In genomic region chr18:79940814-79941472, GRCh38 we compare ENCODE assay signal across 22 cellular contexts. TPM values are rescaled to one million over a fixed set of nuclear protein-coding genes. Genes with fewer than 3 reads are reported as not detected.
DNase-seq lines count a peak whose midpoint lies in the region; ATAC-seq, FAIRE-seq and TF ChIP-seq lines count a peak whose summit lies in the region.
"Had no signal": no experiment of that assay in that cellular context is flagged by ENCODE, and none has a peak within 500 bp of the region (broad histone marks: within the 10 kb centered on the region; RNA-seq: fewer than 3 reads in every experiment).

No MANE protein-coding gene starts in this region.

- H3K4ac ChIP-seq in IMR-90 (ENCODE audit: low read depth, low read length), result no peak overlapping the region

- ATAC-seq in IMR-90 (ENCODE audit: low read depth) (no peak), gastrocnemius medialis (no peak)

- H3K4me3 Mint-ChIP-seq in CD14-positive monocyte, result no peak overlapping the region
- no peak overlapping the region for H3K4me3 Mint-ChIP-seq in Calu3 (ENCODE audit: low read depth, unreplicated experiment)
- H3K4me3 Mint-ChIP-seq: CD4-positive, CD25-positive, alpha-beta regulatory T cell; IgD-negative memory B cell; immature natural killer cell had no signal

- H3K79me1 ChIP-seq in IMR-90 (ENCODE audit: low read depth in 1 of 2, low read length in 2 of 2), result peaks cover 17 to 86% of the 10 kb centered on the region in 2 experiments

- TF ChIP-seq CTCF in CD14-positive monocyte (IDR thresholded peaks at IDR 0.05) (no peak), IMR-90 (conservative IDR thresholded peaks at IDR 0.05; ENCODE audit: low read depth, low read length) (no peak), kidney (IDR thresholded peaks at IDR 0.05; ENCODE audit: borderline replicate concordance, extremely low read depth, insufficient read depth) (no peak), gastrocnemius medialis (IDR thresholded peaks at IDR 0.05 in 4 of 5, conservative IDR thresholded peaks at IDR 0.05 in 1 of 5) (no peak), Calu3 (IDR thresholded peaks at IDR 0.05; ENCODE audit: unreplicated experiment) (no peak)

- TF ChIP-seq POLR2A in IMR-90 (IDR thresholded peaks at IDR 0.05; ENCODE audit: low read depth, low read length) (no peak), gastrocnemius medialis (IDR thresholded peaks at IDR 0.05) (no peak)

- FAIRE-seq in kidney (lab: Jason Lieb, UNC), result no peak

- no peak overlapping the region for H2BK120ac ChIP-seq in IMR-90 (ENCODE audit: low read depth, low read length)

- H2BK15ac ChIP-seq in IMR-90 (ENCODE audit: low read depth, low read length), result no peak overlapping the region

- DNase-seq in CD14-positive monocyte (ENCODE audit: low spot score) (peak; percentile 26), IMR-90 (no peak), kidney (peak; percentile 59), gastrocnemius medialis (peak in 1 of 2 donors; percentile 8), NCI-H510A (lab: John Stamatoyannopoulos, UW) (no peak), anterior cingulate cortex (lab: John Stamatoyannopoulos, UW) (no peak), Calu3 (no peak), SKM-1 treated with dmso at 0.1 percent for 144 hours (lab: John Stamatoyannopoulos, UW; ENCODE audit: unreplicated experiment) (no peak)
- DNase-seq: activated CD4-positive, alpha-beta T cell treated with anti-CD3 and anti-CD28 coated beads for 48 hours; activated gamma-delta T cell treated with Interleukin-2 at 50 U/mL for 16 hours; amniotic stem cell; CD4-positive, CD25-positive, alpha-beta regulatory T cell; DMS153; GF-D8; immature natural killer cell; NCI-H446 treated with DMSO at 0.1 percent for 48 hours; PC-9; retina; SIG-M5; T-helper 1 cell had no signal

- H3K9me1 ChIP-seq in IMR-90 (ENCODE audit: insufficient read depth, low read length), result peaks cover 6% of the 10 kb centered on the region; the same call in 1 of the 2 replicates

- H3K4me1 Mint-ChIP-seq in CD14-positive monocyte (peaks cover 10% of the 10 kb centered on the region), Calu3 (ENCODE audit: low read depth, unreplicated experiment) (no peaks in the 10 kb centered on the region)

- no peak overlapping the region for H2BK20ac ChIP-seq in IMR-90 (ENCODE audit: low read depth, low read length)

- H2AFZ ChIP-seq in IMR-90 (replicated peaks; ENCODE audit: low read length, poor library complexity), result no peak overlapping the region
- H2AFZ ChIP-seq: PC-9 had no signal

- BruUV-seq in IMR-90 (replicated peaks; lab: Mats Ljungman, UMichigan), result no TSS peak
- BruUV-seq in Calu3 (replicated peaks; lab: Mats Ljungman, UMichigan), result no TSS peak

- H3K4me1 ChIP-seq in IMR-90 (ENCODE audit: control insufficient read depth, insufficient read depth, low read length), result peaks cover 2% of the 10 kb centered on the region; the same call in 1 of the 2 replicates
- H3K4me1 ChIP-seq in kidney (ENCODE audit: control insufficient read depth in 1 of 2, insufficient read depth in 1 of 2, low read depth in 1 of 2, low read length in 2 of 2), result peaks cover 16 to 33% of the 10 kb centered on the region in 2 donors
- H3K4me1 ChIP-seq in gastrocnemius medialis, result peaks cover 43 to 68% of the 10 kb centered on the region in 2 donors

- H3K56ac ChIP-seq in IMR-90 (ENCODE audit: extremely low read depth, insufficient read depth, low read length), result no peak overlapping the region

- dilution Hi-C loops in IMR-90 (cut with HindIII; ENCODE audit: low sequenced_read_pairs, unreplicated experiment), result no loop called here

- H2AK5ac ChIP-seq in IMR-90 (ENCODE audit: low read depth, low read length), result no peak overlapping the region

- H4K5ac ChIP-seq in IMR-90 (ENCODE audit: low read depth, low read length), result no peak overlapping the region

- CTCF ChIA-PET in IMR-90 (lab: Yijun Ruan, JAX), result no interaction called here
- CTCF ChIA-PET in Calu3 (lab: Charles Lee), result no interaction called here

- H2BK5ac ChIP-seq in IMR-90 (ENCODE audit: low read depth, low read length, poor library complexity, severe bottlenecking), result no peak overlapping the region

- H3K27ac ChIP-seq in IMR-90 (ENCODE audit: insufficient read depth, low read length) (no peak overlapping the region), kidney (ENCODE audit: low read depth in 2 of 2, low read length in 2 of 2) (no peak overlapping the region), gastrocnemius medialis (peak overlapping the region; percentile 51 to 88 (median 65))
- H3K27ac ChIP-seq: epithelial cell of prostate, PC-9 had no signal

- H3K18ac ChIP-seq in IMR-90 (ENCODE audit: low read depth, low read length), result no peak overlapping the region

- no peak overlapping the region for H3K14ac ChIP-seq in IMR-90 (replicated peaks; ENCODE audit: low read depth, low read length)

- H3K9me3 ChIP-seq in IMR-90 (ENCODE audit: control insufficient read depth, insufficient read depth, low read length) (no peaks in the 10 kb centered on the region), kidney (ENCODE audit: control insufficient read depth in 1 of 2, low read length in 2 of 2) (no peaks in the 10 kb centered on the region), gastrocnemius medialis (no peaks in the 10 kb centered on the region)

- peak overlapping the region in 1 of 7 donors; percentile 44 for H3K27ac Mint-ChIP-seq in CD14-positive monocyte
- no peak overlapping the region for H3K27ac Mint-ChIP-seq in Calu3 (ENCODE audit: unreplicated experiment)
- H3K27ac Mint-ChIP-seq: IgD-negative memory B cell, immature natural killer cell had no signal

- in situ Hi-C loops in IMR-90 (cut with MboI; ENCODE audit: low sequenced_read_pairs), result no loop called here
- in situ Hi-C loops in gastrocnemius medialis (cut with MboI; ENCODE audit: low sequenced_read_pairs in 4 of 4), result no loop called here

- no peak overlapping the region for H4K8ac ChIP-seq in IMR-90 (ENCODE audit: low read depth in 2 of 2, low read length in 2 of 2)

- H3K9ac ChIP-seq in IMR-90 (ENCODE audit: low read depth, low read length) (no peak overlapping the region), kidney (ENCODE audit: low read length in 2 of 2) (no peak overlapping the region)

- POLR2A ChIA-PET in IMR-90 (lab: Charles Lee; ENCODE audit: unreplicated experiment), result no interaction called here

- no peak for TF ChIP-seq RAD21 in IMR-90 (IDR thresholded peaks at IDR 0.05; ENCODE audit: low read length)

- peaks cover 80 to 92% of the 10 kb centered on the region in 2 donors for H3K36me3 Mint-ChIP-seq in CD14-positive monocyte
- H3K36me3 Mint-ChIP-seq in Calu3 (ENCODE audit: insufficient read depth, unreplicated experiment), result peaks cover 11% of the 10 kb centered on the region

- peaks cover 0 to 2% (median 0%) of the 10 kb centered on the region in 3 donors for H3K27me3 Mint-ChIP-seq in CD14-positive monocyte (ENCODE audit: low read depth in 3 of 3)
- H3K27me3 Mint-ChIP-seq in Calu3 (ENCODE audit: unreplicated experiment), result no peaks in the 10 kb centered on the region
- H3K27me3 Mint-ChIP-seq: CD4-positive, CD25-positive, alpha-beta regulatory T cell; IgD-negative memory B cell had no signal

- H3K27me3 ChIP-seq in IMR-90 (ENCODE audit: control insufficient read depth, insufficient read depth, low read length) (no peaks in the 10 kb centered on the region), gastrocnemius medialis (no peaks in the 10 kb centered on the region)

- H4K91ac ChIP-seq in IMR-90 (ENCODE audit: insufficient read depth, low read depth, low read length), result no peak overlapping the region

- H3K4me2 ChIP-seq in IMR-90 (ENCODE audit: low read depth, low read length), result no peak overlapping the region
- H3K4me2 ChIP-seq: PC-9 had no signal

- no peak overlapping the region for H3K23ac ChIP-seq in IMR-90 (ENCODE audit: low read depth, low read length)

- H3K9me3 Mint-ChIP-seq in CD14-positive monocyte (peaks cover 21 to 42% (median 33%) of the 10 kb centered on the region in 7 donors), Calu3 (ENCODE audit: low read depth, unreplicated experiment) (no peaks in the 10 kb centered on the region)
- H3K9me3 Mint-ChIP-seq: immature natural killer cell had no signal

- H4K20me1 ChIP-seq in IMR-90 (ENCODE audit: insufficient read depth, low read length), result peaks cover 71% of the 10 kb centered on the region

- no peak overlapping the region for H3K4me3 ChIP-seq in IMR-90 (ENCODE audit: insufficient read depth, low read depth, low read length)
- no peak overlapping the region for H3K4me3 ChIP-seq in kidney (ENCODE audit: low read length in 2 of 2)
- H3K4me3 ChIP-seq in gastrocnemius medialis, result no peak overlapping the region
- H3K4me3 ChIP-seq: PC-9 had no signal

- peak overlapping the region; percentile 13 for H2AK9ac ChIP-seq in IMR-90 (replicated peaks; ENCODE audit: low read depth, low read length, poor library complexity)

- 96% methylated on average over 9 of the region's 17 CpGs; no CpG with 5 or more reads in 1 of the 2 experiments for WGBS in IMR-90 (ENCODE audit: extremely low coverage in 2 of 2, insufficient read length in 1 of 2), 2 experiments

- intact Hi-C loops in CD14-positive monocyte (cut with micrococcal nuclease) (loop anchor here (10.0 kb wide), 2 partner anchors 46 to 164 kb away; partner anchors contain the start of gene ADNP2 (in 1 of the 2)), IMR-90 (cut with micrococcal nuclease) (no loop called here), kidney (cut with DNase I) (no loop called here), gastrocnemius medialis (cut with DNase I; ENCODE audit: low total_unique reads) (no loop called here), Calu3 (cut with micrococcal nuclease; ENCODE audit: unreplicated experiment) (no loop called here)

- peaks cover 51% of the 10 kb centered on the region for H3K36me3 ChIP-seq in IMR-90 (ENCODE audit: control insufficient read depth, insufficient read depth, low read length)
- peaks cover 8 to 13% of the 10 kb centered on the region in 2 donors for H3K36me3 ChIP-seq in kidney (ENCODE audit: control insufficient read depth in 1 of 2, insufficient read depth in 2 of 2, low read length in 2 of 2)
- peaks cover 0 to 20% of the 10 kb centered on the region in 2 donors for H3K36me3 ChIP-seq in gastrocnemius medialis

RNA-seq across cellular contexts. Expression of gene SLC66A2, which starts 10.5 kb away (rescaled TPM):
- polyA plus RNA-seq in CD14-positive monocyte (10 to 100 TPM; 26.8 to 33.8 TPM), IMR-90 (2012; rRNA removed) (23.5 and 29.6 TPM in 2 replicates), kidney (ENCODE audit: insufficient read depth, low read depth, low replicate concordance) (41.9 TPM)
- total RNA-seq in IMR-90 (2012; rRNA removed) (16.9 and 17.6 TPM in 2 replicates), kidney (45.5 TPM), gastrocnemius medialis (100 to 1,000 TPM in 2 of 4 donors, 10 to 100 TPM in 2; 43.3 to 121 (median 107) TPM), Calu3 (2022) (19.5 and 23.4 TPM in 2 replicates)
- 25.1 and 42.3 TPM in 2 replicates for polyA plus RNA-seq in IMR-90 (2012; cell fraction: cytosol; rRNA removed)
- 24.9 and 57.8 TPM in 2 replicates for polyA plus RNA-seq in IMR-90 (2012; cell fraction: nucleus; rRNA removed; ENCODE audit: low replicate concordance)

RNA-seq across cellular contexts. Expression of gene HSBP1L1, which starts 23.5 kb away (rescaled TPM):
- polyA plus RNA-seq in CD14-positive monocyte (10 to 100 TPM in 1 of 2 donors, 1 to 10 TPM in 1; 2.5 to 10.8 TPM), IMR-90 (2012; rRNA removed) (14.9 and 18.0 TPM in 2 replicates), kidney (ENCODE audit: insufficient read depth, low read depth, low replicate concordance) (43.6 TPM)
- total RNA-seq in IMR-90 (2012; rRNA removed) (7.8 and 8.6 TPM in 2 replicates), kidney (26.0 TPM), gastrocnemius medialis (10 to 100 TPM in 1 of 4 donors, 1 to 10 TPM in 2, under 1 TPM in 1; 0.94 to 13.4 (median 6.9) TPM), Calu3 (2022) (17.9 and 18.8 TPM in 2 replicates)
- 18.1 and 26.9 TPM in 2 replicates for polyA plus RNA-seq in IMR-90 (2012; cell fraction: cytosol; rRNA removed)
- 22.4 and 64.4 TPM in 2 replicates for polyA plus RNA-seq in IMR-90 (2012; cell fraction: nucleus; rRNA removed; ENCODE audit: low replicate concordance)

RNA-seq across cellular contexts. Expression of gene TXNL4A, which starts 47.4 kb away (rescaled TPM):
- 100 to 1,000 TPM; 150 to 192 TPM for polyA plus RNA-seq in CD14-positive monocyte
- 38.7 and 72.8 TPM in 2 replicates for total RNA-seq in IMR-90 (2012; rRNA removed)
- 103 and 130 TPM in 2 replicates for polyA plus RNA-seq in IMR-90 (2012; rRNA removed)
- polyA plus RNA-seq in IMR-90 (2012; cell fraction: cytosol; rRNA removed), result 55.2 and 96.9 TPM in 2 replicates
- 22.7 and 54.6 TPM in 2 replicates for polyA plus RNA-seq in IMR-90 (2012; cell fraction: nucleus; rRNA removed; ENCODE audit: low replicate concordance)
- 76.7 TPM for total RNA-seq in kidney
- 178 TPM for polyA plus RNA-seq in kidney (ENCODE audit: insufficient read depth, low read depth, low replicate concordance)
- total RNA-seq in gastrocnemius medialis, result 100 to 1,000 TPM in 1 of 4 donors, 10 to 100 TPM in 3; 39.9 to 105 (median 66.4) TPM
- total RNA-seq in Calu3 (2022), result 64.1 and 75.9 TPM in 2 replicates

Comparison
In these comparisons a context has a peak if more than half of its experiments do, and no peak if none do; other contexts are left out.
1. DNase-seq: peak in CD14-positive monocyte (single experiment) and kidney (single experiment); none in IMR-90 (single experiment), NCI-H510A (single experiment), anterior cingulate cortex (0 of 58), Calu3 (single experiment) and SKM-1 treated with dmso at 0.1 percent for 144 hours (single experiment).
2. H3K27ac ChIP-seq: peak in gastrocnemius medialis (4 of 4); none in IMR-90 (single experiment) and kidney (0 of 2).
3. intact Hi-C loops: an anchor here in CD14-positive monocyte (10.0 kb wide); none called in IMR-90, kidney, gastrocnemius medialis and Calu3.